In genomic region chr10:127195041-127195506, GRCh38 we compare ENCODE assay signal across 10 cellular contexts. TPM values are rescaled to one million over a fixed set of nuclear protein-coding genes. Genes with fewer than 3 reads are reported as not detected.
DNase-seq lines count a peak whose midpoint lies in the region; ATAC-seq, FAIRE-seq and TF ChIP-seq lines count a peak whose summit lies in the region.
"Had no signal": no experiment of that assay in that cellular context is flagged by ENCODE, and none has a peak within 500 bp of the region (broad histone marks: within the 10 kb centered on the region; RNA-seq: fewer than 3 reads in every experiment).

No MANE protein-coding gene starts in this region.

- no peaks in the 10 kb centered on the region for H3K4me1 Mint-ChIP-seq in stimulated activated memory B cell treated with anti-CD40 and anti-IgM and Interleukin-4, amounts not matched to agents 10 μg/mL and 1 μg/mL and 100 μg/mL, for 72 hours
- no peaks in the 10 kb centered on the region for H3K4me1 Mint-ChIP-seq in T-helper 2 cell treated with Interferon-gamma antibody and Interleukin-4, amounts not matched to agents 5 μg/mL and 100 μg/mL, for 36 hours (ENCODE audit: low read depth)

- H3K9me3 Mint-ChIP-seq in stimulated activated memory B cell treated with anti-CD40 and anti-IgM and Interleukin-4, amounts not matched to agents 10 μg/mL and 1 μg/mL and 100 μg/mL, for 72 hours: peaks cover 3% of the 10 kb centered on the region
- H3K9me3 Mint-ChIP-seq in T-helper 2 cell treated with Interferon-gamma antibody and Interleukin-4, amounts not matched to agents 5 μg/mL and 100 μg/mL, for 36 hours: no peaks in the 10 kb centered on the region

- H3K27ac ChIP-seq in pancreas: no peak overlapping the region

- 3% methylated on average over 27 to 28 of the region's 28 CpGs for WGBS in pancreas, 2 donors

- intact Hi-C loops in left cardiac atrium (cut with DNase I) (no loop called here), pancreas (cut with DNase I) (no loop called here)

- H3K36me3 Mint-ChIP-seq in stimulated activated memory B cell treated with anti-CD40 and anti-IgM and Interleukin-4, amounts not matched to agents 10 μg/mL and 1 μg/mL and 100 μg/mL, for 72 hours: no peaks in the 10 kb centered on the region
- H3K36me3 Mint-ChIP-seq in T-helper 2 cell treated with Interferon-gamma antibody and Interleukin-4, amounts not matched to agents 5 μg/mL and 100 μg/mL, for 36 hours (ENCODE audit: low read depth): no peaks in the 10 kb centered on the region

- no peak for FAIRE-seq in pancreas (lab: Jason Lieb, UNC)
- FAIRE-seq: D721Med had no signal

- ATAC-seq in SK-N-SH treated with all-trans-retinoic acid at 6 μM for 48 hours (peak; percentile 55), left cardiac atrium (peak; percentile 24 to 31), pancreas (peak in 3 of 4 donors; percentile 39 to 51 (median 51)), HG03571 (IDR thresholded peaks at IDR 0.05; ENCODE audit: unreplicated experiment) (no peak)
- ATAC-seq in stimulated activated memory B cell treated with anti-CD40 and anti-IgM and Interleukin-4, amounts not matched to agents 10 μg/mL and 1 μg/mL and 100 μg/mL, for 72 hours: no peak

- no peak overlapping the region for H3K27ac Mint-ChIP-seq in stimulated activated memory B cell treated with anti-CD40 and anti-IgM and Interleukin-4, amounts not matched to agents 10 μg/mL and 1 μg/mL and 100 μg/mL, for 72 hours
- no peak overlapping the region for H3K27ac Mint-ChIP-seq in T-helper 2 cell treated with Interferon-gamma antibody and Interleukin-4, amounts not matched to agents 5 μg/mL and 100 μg/mL, for 36 hours

- peaks cover 27% of the 10 kb centered on the region for H3K27me3 Mint-ChIP-seq in stimulated activated memory B cell treated with anti-CD40 and anti-IgM and Interleukin-4, amounts not matched to agents 10 μg/mL and 1 μg/mL and 100 μg/mL, for 72 hours
- peaks cover 43% of the 10 kb centered on the region for H3K27me3 Mint-ChIP-seq in T-helper 2 cell treated with Interferon-gamma antibody and Interleukin-4, amounts not matched to agents 5 μg/mL and 100 μg/mL, for 36 hours (ENCODE audit: low read depth)

- H3K4me3 ChIP-seq in pancreas: peak overlapping the region in 2 of 4 donors; percentile 32 to 41

- H3K4me3 Mint-ChIP-seq in stimulated activated memory B cell treated with anti-CD40 and anti-IgM and Interleukin-4, amounts not matched to agents 10 μg/mL and 1 μg/mL and 100 μg/mL, for 72 hours: no peak overlapping the region
- no peak overlapping the region for H3K4me3 Mint-ChIP-seq in T-helper 2 cell treated with Interferon-gamma antibody and Interleukin-4, amounts not matched to agents 5 μg/mL and 100 μg/mL, for 36 hours

- H3K36me3 ChIP-seq in pancreas: no peaks in the 10 kb centered on the region

- H3K27me3 ChIP-seq in pancreas: no peaks in the 10 kb centered on the region

- no peaks in the 10 kb centered on the region for H3K9me3 ChIP-seq in pancreas

- DNase-seq in AG20443 (ENCODE audit: low spot score) (peak; percentile 62), left cardiac atrium (no peak), pancreas (no peak), HT-29 (ENCODE audit: low spot score) (no peak)
- no peak for DNase-seq in T-helper 2 cell treated with Interferon-gamma antibody and Interleukin-4, amounts not matched to agents 5 μg/mL and 100 μg/mL, for 36 hours (ENCODE audit: low spot score)
- DNase-seq: erythroblast had no signal

- no peak for TF ChIP-seq CTCF in pancreas (IDR thresholded peaks at IDR 0.05)

- peaks cover 0 to 12% (median 2%) of the 10 kb centered on the region in 3 donors for H3K4me1 ChIP-seq in pancreas

TF ChIP-seq in SK-N-SH treated with all-trans-retinoic acid at 6 μM for 48 hours, 23 proteins besides CTCF, POLR2A, EP300 and RAD21:
- TF ChIP-seq ZNF8 (CRISPR knock-in tag; IDR thresholded peaks at IDR 0.05): no peak
- TF ChIP-seq GLIS3 (CRISPR knock-in tag; IDR thresholded peaks at IDR 0.05): no peak
- TF ChIP-seq ZFP30 (CRISPR knock-in tag; IDR thresholded peaks at IDR 0.05): no peak
- no peak for TF ChIP-seq ESRRG (CRISPR knock-in tag; IDR thresholded peaks at IDR 0.05)
- no peak for TF ChIP-seq ZNF70 (CRISPR knock-in tag; IDR thresholded peaks at IDR 0.05)
- TF ChIP-seq CSDC2 (CRISPR knock-in tag; IDR thresholded peaks at IDR 0.05): no peak
- TF ChIP-seq TSHZ2 (CRISPR knock-in tag; IDR thresholded peaks at IDR 0.05): no peak
- TF ChIP-seq CREB5 (CRISPR knock-in tag; IDR thresholded peaks at IDR 0.05; ENCODE audit: low read depth): no peak
- TF ChIP-seq PATZ1 (CRISPR knock-in tag; IDR thresholded peaks at IDR 0.05; ENCODE audit: borderline replicate concordance): no peak
- no peak for TF ChIP-seq TOX (CRISPR knock-in tag; IDR thresholded peaks at IDR 0.05; ENCODE audit: borderline replicate concordance)
- TF ChIP-seq ISL1 (CRISPR knock-in tag; IDR thresholded peaks at IDR 0.05): no peak
- no peak for TF ChIP-seq ZFP3 (CRISPR knock-in tag; IDR thresholded peaks at IDR 0.05)
- no peak for TF ChIP-seq CSRNP3 (CRISPR knock-in tag; IDR thresholded peaks at IDR 0.05)
- TF ChIP-seq RARB (CRISPR knock-in tag; IDR thresholded peaks at IDR 0.05): no peak

RNA-seq across cellular contexts. Expression of gene INSYN2A, which starts 1.3 kb away (rescaled TPM):
- not detected for total RNA-seq in left cardiac atrium
- under 1 TPM in 2 of 6 donors, not detected in 4; 0.09 TPM for total RNA-seq in pancreas
- under 1 TPM; 0.02 to 0.08 TPM for polyA plus RNA-seq in pancreas
- total RNA-seq in HT-29 (2014; rRNA removed; shearing (Covaris generic)): not detected in 2 replicates

Comparison
In these comparisons a context has a peak if more than half of its experiments do, and no peak if none do; other contexts are left out.
1. ATAC-seq: peak in SK-N-SH treated with all-trans-retinoic acid at 6 μM for 48 hours (single experiment), left cardiac atrium (2 of 2) and pancreas (3 of 4); none in stimulated activated memory B cell treated with anti-CD40 and anti-IgM and Interleukin-4, amounts not matched to agents 10 μg/mL and 1 μg/mL and 100 μg/mL, for 72 hours (single experiment) and HG03571 (single experiment).